ENCODE assay signal across 11 cellular contexts in genomic region chr6:163347021-163347446, GRCh38.
DNase-seq lines count a peak whose midpoint lies in the region; ATAC-seq and TF ChIP-seq lines count a peak whose summit lies in the region.
"Had no signal": no experiment of that assay in that cellular context is flagged by ENCODE, and none has a peak within 500 bp of the region (broad histone marks: within the 10 kb centered on the region; RNA-seq: fewer than 3 reads in every experiment).

No MANE protein-coding gene starts in this region.

- no peaks in the 10 kb centered on the region for H3K27me3 Mint-ChIP-seq in natural killer cell treated with Interleukin-12 subunit alpha and Interleukin-12 subunit beta and Interleukin-15 and Interleukin-18, amount 100 ng/mL, for 72 hours
- H3K27me3 Mint-ChIP-seq in natural killer cell (ENCODE audit: low read depth in 2 of 2) (no peaks in the 10 kb centered on the region), nephron progenitor cell (ENCODE audit: low read depth, poor library complexity) (peaks cover 1% of the 10 kb centered on the region)
- H3K27me3 Mint-ChIP-seq in CD8-positive, alpha-beta memory T cell, result peaks cover 0 to 2% of the 10 kb centered on the region in 2 donors

- no peaks in the 10 kb centered on the region for H3K4me1 ChIP-seq in fibroblast of lung (ENCODE audit: control insufficient read depth, extremely low read depth, insufficient read depth, low read length)
- no peaks in the 10 kb centered on the region for H3K4me1 ChIP-seq in CD8-positive, alpha-beta memory T cell (ENCODE audit: insufficient read depth, low read length)

- H3K27ac ChIP-seq in fibroblast of lung (ENCODE audit: insufficient read depth, low read length), result no peak overlapping the region
- no peak overlapping the region for H3K27ac ChIP-seq in CD8-positive, alpha-beta memory T cell (ENCODE audit: low read depth, low read length)
- H3K27ac ChIP-seq: left lung had no signal

- CTCF ChIA-PET in CD8-positive, alpha-beta memory T cell (lab: Charles Lee), result no interaction called here

- no peaks in the 10 kb centered on the region for H3K9me3 Mint-ChIP-seq in natural killer cell treated with Interleukin-12 subunit alpha and Interleukin-12 subunit beta and Interleukin-15 and Interleukin-18, amount 100 ng/mL, for 72 hours
- H3K9me3 Mint-ChIP-seq in natural killer cell, result no peaks in the 10 kb centered on the region
- H3K9me3 Mint-ChIP-seq in nephron progenitor cell, result peaks cover 6% of the 10 kb centered on the region
- H3K9me3 Mint-ChIP-seq in CD8-positive, alpha-beta memory T cell, result no peaks in the 10 kb centered on the region

- no peaks in the 10 kb centered on the region for H3K27me3 ChIP-seq in fibroblast of lung (ENCODE audit: control insufficient read depth, insufficient read depth, low read length)
- no peaks in the 10 kb centered on the region for H3K27me3 ChIP-seq in CD8-positive, alpha-beta memory T cell (ENCODE audit: insufficient read depth, low read length, poor library complexity, severe bottlenecking)
- H3K27me3 ChIP-seq: left lung had no signal

- peak; percentile 25 for DNase-seq in natural killer cell treated with Interleukin-12 subunit alpha and Interleukin-12 subunit beta and Interleukin-15 and Interleukin-18, amount 100 ng/mL, for 72 hours (ENCODE audit: low spot score)
- DNase-seq in natural killer cell (no peak), fibroblast of lung (ENCODE audit: low read depth in 2 of 2) (peak; percentile 11 to 62), nephron progenitor cell (no peak), SK-N-DZ (ENCODE audit: low spot score) (no peak)
- no peak for DNase-seq in CD8-positive, alpha-beta memory T cell
- DNase-seq: glutamatergic neuron, HCEC 1CT, left lung had no signal

- H4K20me1 ChIP-seq in fibroblast of lung (ENCODE audit: control insufficient read depth, extremely low read depth, insufficient read depth, low read length), result no peaks in the 10 kb centered on the region

- no peaks in the 10 kb centered on the region for H3K36me3 ChIP-seq in fibroblast of lung (ENCODE audit: control insufficient read depth, insufficient read depth, low read length)
- no peaks in the 10 kb centered on the region for H3K36me3 ChIP-seq in CD8-positive, alpha-beta memory T cell (ENCODE audit: insufficient read depth, low read length)
- H3K36me3 ChIP-seq: left lung had no signal

- H3K27ac Mint-ChIP-seq in natural killer cell treated with Interleukin-12 subunit alpha and Interleukin-12 subunit beta and Interleukin-15 and Interleukin-18, amount 100 ng/mL, for 72 hours, result no peak overlapping the region
- H3K27ac Mint-ChIP-seq in natural killer cell (no peak overlapping the region), nephron progenitor cell (peak overlapping the region; percentile 18)
- peak overlapping the region in 1 of 8 donors; percentile 46 for H3K27ac Mint-ChIP-seq in CD8-positive, alpha-beta memory T cell

- TF ChIP-seq CTCF in natural killer cell (IDR thresholded peaks at IDR 0.05) (no peak), fibroblast of lung (conservative IDR thresholded peaks at IDR 0.05 in 1 of 2, IDR thresholded peaks at IDR 0.05 in 1 of 2; ENCODE audit: low read depth in 1 of 2, low read length in 2 of 2) (no peak), nephron progenitor cell (IDR thresholded peaks at IDR 0.05) (no peak)

- intact Hi-C loops in natural killer cell (cut with micrococcal nuclease), result no loop called here

- no peak for ATAC-seq in natural killer cell treated with Interleukin-12 subunit alpha and Interleukin-12 subunit beta and Interleukin-15 and Interleukin-18, amount 100 ng/mL, for 72 hours
- ATAC-seq in natural killer cell (no peak), GM21360 (IDR thresholded peaks at IDR 0.05; ENCODE audit: unreplicated experiment) (no peak), HG03045 (IDR thresholded peaks at IDR 0.05; ENCODE audit: unreplicated experiment) (no peak)
- ATAC-seq: left lung had no signal

- POLR2A ChIA-PET in CD8-positive, alpha-beta memory T cell (lab: Charles Lee), result no interaction called here

- no peaks in the 10 kb centered on the region for H3K4me1 Mint-ChIP-seq in natural killer cell treated with Interleukin-12 subunit alpha and Interleukin-12 subunit beta and Interleukin-15 and Interleukin-18, amount 100 ng/mL, for 72 hours (ENCODE audit: low read depth in 2 of 2)
- H3K4me1 Mint-ChIP-seq in natural killer cell (no peaks in the 10 kb centered on the region), nephron progenitor cell (peaks cover 74% of the 10 kb centered on the region)
- no peaks in the 10 kb centered on the region for H3K4me1 Mint-ChIP-seq in CD8-positive, alpha-beta memory T cell

- H3K9me3 ChIP-seq in fibroblast of lung (ENCODE audit: control insufficient read depth, insufficient read depth, low read depth, low read length), result no peaks in the 10 kb centered on the region
- no peaks in the 10 kb centered on the region for H3K9me3 ChIP-seq in CD8-positive, alpha-beta memory T cell (ENCODE audit: low read length)
- H3K9me3 ChIP-seq: left lung had no signal

- no peak overlapping the region for H3K4me3 Mint-ChIP-seq in natural killer cell treated with Interleukin-12 subunit alpha and Interleukin-12 subunit beta and Interleukin-15 and Interleukin-18, amount 100 ng/mL, for 72 hours
- H3K4me3 Mint-ChIP-seq in natural killer cell, result no peak overlapping the region
- no peak overlapping the region for H3K4me3 Mint-ChIP-seq in nephron progenitor cell
- no peak overlapping the region for H3K4me3 Mint-ChIP-seq in CD8-positive, alpha-beta memory T cell

- no peak overlapping the region for H3K4me3 ChIP-seq in fibroblast of lung (replicated peaks in 1 of 4; ENCODE audit: control extremely low read depth in 1 of 4, insufficient read depth in 1 of 4, low read depth in 3 of 4, low read length in 4 of 4)
- H3K4me3 ChIP-seq in CD8-positive, alpha-beta memory T cell (ENCODE audit: low read length), result no peak overlapping the region
- H3K4me3 ChIP-seq: left lung had no signal

- no peak overlapping the region for H3K4me2 ChIP-seq in fibroblast of lung (ENCODE audit: extremely low read depth, insufficient read depth, low read length)

- H2AFZ ChIP-seq in fibroblast of lung (ENCODE audit: low read length), result no peak overlapping the region

- H3K36me3 Mint-ChIP-seq in natural killer cell treated with Interleukin-12 subunit alpha and Interleukin-12 subunit beta and Interleukin-15 and Interleukin-18, amount 100 ng/mL, for 72 hours, result no peaks in the 10 kb centered on the region
- H3K36me3 Mint-ChIP-seq in natural killer cell (no peaks in the 10 kb centered on the region), nephron progenitor cell (ENCODE audit: low read depth) (peaks cover 8% of the 10 kb centered on the region)
- no peaks in the 10 kb centered on the region for H3K36me3 Mint-ChIP-seq in CD8-positive, alpha-beta memory T cell

- no peak overlapping the region for H3K9ac ChIP-seq in fibroblast of lung (ENCODE audit: insufficient read depth, low read length)

- no peaks in the 10 kb centered on the region for H3K79me2 ChIP-seq in fibroblast of lung (ENCODE audit: control insufficient read depth, insufficient read depth, low read length)

Comparison
In these comparisons a context has a peak if more than half of its experiments do, and no peak if none do; other contexts are left out.
1. DNase-seq: peak in natural killer cell treated with Interleukin-12 subunit alpha and Interleukin-12 subunit beta and Interleukin-15 and Interleukin-18, amount 100 ng/mL, for 72 hours (single experiment) and fibroblast of lung (2 of 2); none in natural killer cell (single experiment), nephron progenitor cell (single experiment), SK-N-DZ (single experiment) and CD8-positive, alpha-beta memory T cell (0 of 5).